Comparison of ENCODE assay signal across 9 cellular contexts in the genomic region with DNA sequence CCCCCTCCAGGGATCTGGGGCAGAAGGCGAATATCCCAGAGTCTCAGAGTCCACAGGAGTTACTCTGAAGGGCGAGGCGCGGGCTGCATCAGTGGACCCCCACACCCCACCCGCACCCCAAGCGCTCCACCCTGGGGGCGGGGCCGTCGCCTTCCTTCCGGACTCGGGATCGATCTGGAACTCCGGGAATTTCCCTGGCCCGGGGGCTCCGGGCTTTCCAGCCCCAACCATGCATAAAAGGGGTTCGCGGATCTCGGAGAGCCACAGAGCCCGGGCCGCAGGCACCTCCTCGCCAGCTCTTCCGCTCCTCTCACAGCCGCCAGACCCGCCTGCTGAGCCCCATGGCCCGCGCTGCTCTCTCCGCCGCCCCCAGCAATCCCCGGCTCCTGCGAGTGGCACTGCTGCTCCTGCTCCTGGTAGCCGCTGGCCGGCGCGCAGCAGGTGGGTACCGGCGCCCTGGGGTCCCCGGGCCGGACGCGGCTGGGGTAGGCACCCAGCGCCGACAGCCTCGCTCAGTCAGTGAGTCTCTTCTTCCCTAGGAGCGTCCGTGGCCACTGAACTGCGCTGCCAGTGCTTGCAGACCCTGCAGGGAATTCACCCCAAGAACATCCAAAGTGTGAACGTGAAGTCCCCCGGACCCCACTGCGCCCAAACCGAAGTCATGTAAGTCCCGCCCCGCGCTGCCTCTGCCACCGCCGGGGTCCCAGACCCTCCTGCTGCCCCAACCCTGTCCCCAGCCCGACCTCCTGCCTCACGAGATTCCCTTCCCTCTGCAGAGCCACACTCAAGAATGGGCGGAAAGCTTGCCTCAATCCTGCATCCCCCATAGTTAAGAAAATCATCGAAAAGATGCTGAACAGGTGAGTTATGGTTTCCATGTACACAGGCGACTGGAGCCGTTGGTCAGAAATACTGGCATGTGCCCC. TPM values are rescaled to one million over a fixed set of nuclear protein-coding genes. Genes with fewer than 3 reads are reported as not detected.
DNase-seq lines count a peak whose midpoint lies in the region; ATAC-seq and TF ChIP-seq lines count a peak whose summit lies in the region.
"Had no signal": no experiment of that assay in that cellular context is flagged by ENCODE, and none has a peak within 500 bp of the region (broad histone marks: within the 10 kb centered on the region; RNA-seq: fewer than 3 reads in every experiment).

A gene (plus strand): TSS at position 264 of the 926 bp plus-strand sequence. CDS start 78 bp downstream, at position 342.

- TF ChIP-seq CTCF in brain (conservative IDR thresholded peaks at IDR 0.05) = no peak

- H3K9me3 Mint-ChIP-seq in brain = no peaks in the 10 kb centered on the region
- peaks cover 0 to 4% of the 10 kb centered on the region in 2 donors for H3K9me3 Mint-ChIP-seq in stimulated activated naive B cell treated with anti-CD40 and anti-IgM and Interleukin-4, amounts not matched to agents 10 μg/mL and 1 μg/mL and 100 μg/mL, for 72 hours
- H3K9me3 Mint-ChIP-seq: activated B cell treated with CpG ODN at 0.5 μM for 24 hours had no signal

- H3K4me3 Mint-ChIP-seq in brain = peak within 1 kb of the TSS; percentile 59 to 87 (median 83)
- H3K4me3 Mint-ChIP-seq in stimulated activated naive B cell treated with anti-CD40 and anti-IgM and Interleukin-4, amounts not matched to agents 10 μg/mL and 1 μg/mL and 100 μg/mL, for 72 hours = peak within 1 kb of the TSS; percentile 21 to 62
- H3K4me3 Mint-ChIP-seq: activated B cell treated with CpG ODN at 0.5 μM for 24 hours had no signal

- peak within 1 kb of the TSS in 2 of 5 experiments; percentile 10 to 65 for H3K27ac Mint-ChIP-seq in brain
- H3K27ac Mint-ChIP-seq in stimulated activated naive B cell treated with anti-CD40 and anti-IgM and Interleukin-4, amounts not matched to agents 10 μg/mL and 1 μg/mL and 100 μg/mL, for 72 hours = no peak within 1 kb of the TSS
- H3K27ac Mint-ChIP-seq: activated B cell treated with CpG ODN at 0.5 μM for 24 hours had no signal

- no peaks in the 10 kb centered on the region for H3K36me3 Mint-ChIP-seq in brain
- H3K36me3 Mint-ChIP-seq in stimulated activated naive B cell treated with anti-CD40 and anti-IgM and Interleukin-4, amounts not matched to agents 10 μg/mL and 1 μg/mL and 100 μg/mL, for 72 hours = no peaks in the 10 kb centered on the region

- ATAC-seq in stimulated activated naive B cell treated with anti-CD40 and anti-IgM and Interleukin-4, amounts not matched to agents 10 μg/mL and 1 μg/mL and 100 μg/mL, for 72 hours (replicated peaks) = peak in 1 of 2 donors; percentile 29

- H3K27me3 Mint-ChIP-seq in brain = peaks cover 63% of the 10 kb centered on the region
- H3K27me3 Mint-ChIP-seq in stimulated activated naive B cell treated with anti-CD40 and anti-IgM and Interleukin-4, amounts not matched to agents 10 μg/mL and 1 μg/mL and 100 μg/mL, for 72 hours = peaks cover 28 to 34% of the 10 kb centered on the region in 2 donors

- peaks cover 6% of the 10 kb centered on the region for H3K4me1 Mint-ChIP-seq in brain
- H3K4me1 Mint-ChIP-seq in stimulated activated naive B cell treated with anti-CD40 and anti-IgM and Interleukin-4, amounts not matched to agents 10 μg/mL and 1 μg/mL and 100 μg/mL, for 72 hours = peaks cover 3 to 15% of the 10 kb centered on the region in 2 donors

- DNase-seq in NCI-H748 (lab: John Stamatoyannopoulos, UW; ENCODE audit: unreplicated experiment) (peak; percentile 22), NCI-H748 treated with DMSO at 0.1 percent for 48 hours (lab: John Stamatoyannopoulos, UW) (no peak), iris pigment epithelial cell (ENCODE audit: low read depth) (peak; percentile 69), hypothalamus (lab: John Stamatoyannopoulos, UW) (no peak), NCI-H2227 (lab: John Stamatoyannopoulos, UW; ENCODE audit: unreplicated experiment) (no peak)
- DNase-seq in stimulated activated naive B cell treated with anti-CD40 and anti-IgM and Interleukin-4, amounts not matched to agents 10 μg/mL and 1 μg/mL and 100 μg/mL, for 72 hours = no peak
- no peak for DNase-seq in activated effector memory CD4-positive, alpha-beta T cell treated with Interleukin-2 at 50 U/mL for 16 hours
- DNase-seq: activated B cell treated with CpG ODN at 0.5 μM for 24 hours had no signal

RNA-seq across cellular contexts. Expression of the gene that starts here (rescaled TPM):
- 1.4 TPM for polyA plus RNA-seq in brain (ENCODE audit: insufficient read depth, low read depth, low replicate concordance)

Comparison
In these comparisons a context has a peak if more than half of its experiments do, and no peak if none do; other contexts are left out.
1. DNase-seq: peak in NCI-H748 (single experiment) and iris pigment epithelial cell (single experiment); none in NCI-H748 treated with DMSO at 0.1 percent for 48 hours (single experiment), stimulated activated naive B cell treated with anti-CD40 and anti-IgM and Interleukin-4, amounts not matched to agents 10 μg/mL and 1 μg/mL and 100 μg/mL, for 72 hours (single experiment), hypothalamus (0 of 51), activated effector memory CD4-positive, alpha-beta T cell treated with Interleukin-2 at 50 U/mL for 16 hours (single experiment) and NCI-H2227 (single experiment).